2 cellular contexts compared by ENCODE assay signal in genomic region chr3:29451901-29452300, GRCh38.
TF ChIP-seq lines count a peak whose summit lies in the region.

No MANE protein-coding gene starts in this region.

TF ChIP-seq in WTC11, 78 proteins besides CTCF, POLR2A, EP300 and RAD21 (continued from another document):
- TF ChIP-seq, protein P1, sequence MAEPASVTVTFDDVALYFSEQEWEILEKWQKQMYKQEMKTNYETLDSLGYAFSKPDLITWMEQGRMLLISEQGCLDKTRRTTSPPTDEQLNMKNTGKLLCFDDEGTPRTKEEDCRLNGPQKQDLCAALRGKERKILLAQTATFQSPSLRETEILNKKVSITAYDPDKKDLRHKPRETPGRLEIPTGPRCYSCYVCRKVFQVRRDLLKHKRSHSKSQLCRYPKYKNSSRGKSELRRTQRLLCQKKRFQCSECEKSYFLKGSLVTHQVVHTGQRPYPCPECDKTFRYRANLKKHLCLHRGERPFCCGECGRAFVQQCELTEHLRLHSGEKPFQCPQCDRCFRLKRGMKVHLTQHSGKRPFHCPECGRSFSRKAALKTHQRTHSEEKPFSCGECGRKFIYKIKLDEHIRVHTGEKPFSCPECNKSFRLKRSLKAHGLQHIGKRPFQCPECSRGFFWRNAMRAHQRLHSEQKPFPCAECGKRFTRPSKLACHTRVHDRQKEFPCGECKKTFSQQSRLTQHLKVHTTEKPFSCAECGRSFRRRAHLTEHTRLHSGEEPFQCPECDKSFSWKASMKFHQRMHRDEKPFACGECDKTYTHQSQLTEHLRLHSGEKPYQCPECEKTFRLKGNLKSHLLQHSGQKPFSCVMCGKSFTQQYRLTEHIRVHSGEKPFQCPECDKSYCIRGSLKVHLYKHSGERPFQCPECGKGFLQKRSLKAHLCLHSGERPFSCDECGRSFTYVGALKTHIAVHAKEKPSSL (CRISPR knock-in tag; conservative IDR thresholded peaks at IDR 0.05): no peak
- TF ChIP-seq FOXP1 (CRISPR knock-in tag; IDR thresholded peaks at IDR 0.05; ENCODE audit: borderline replicate concordance): no peak
- no peak for TF ChIP-seq OVOL2 (CRISPR knock-in tag; IDR thresholded peaks at IDR 0.05; ENCODE audit: borderline replicate concordance)
- no peak for TF ChIP-seq KAT7 (CRISPR knock-in tag; IDR thresholded peaks at IDR 0.05; ENCODE audit: borderline replicate concordance)
- no peak for TF ChIP-seq TP53 (CRISPR knock-in tag; IDR thresholded peaks at IDR 0.05)
- TF ChIP-seq SMAD3 (CRISPR knock-in tag; IDR thresholded peaks at IDR 0.05; ENCODE audit: borderline replicate concordance): no peak
- TF ChIP-seq, protein P2, sequence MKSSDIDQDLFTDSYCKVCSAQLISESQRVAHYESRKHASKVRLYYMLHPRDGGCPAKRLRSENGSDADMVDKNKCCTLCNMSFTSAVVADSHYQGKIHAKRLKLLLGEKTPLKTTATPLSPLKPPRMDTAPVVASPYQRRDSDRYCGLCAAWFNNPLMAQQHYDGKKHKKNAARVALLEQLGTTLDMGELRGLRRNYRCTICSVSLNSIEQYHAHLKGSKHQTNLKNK (CRISPR knock-in tag; IDR thresholded peaks at IDR 0.05): no peak
- TF ChIP-seq PRRX2 (CRISPR knock-in tag; IDR thresholded peaks at IDR 0.05): no peak
- no peak for TF ChIP-seq MXD4 (CRISPR knock-in tag; IDR thresholded peaks at IDR 0.05; ENCODE audit: borderline replicate concordance)
- TF ChIP-seq ARID4B (CRISPR knock-in tag; IDR thresholded peaks at IDR 0.05; ENCODE audit: borderline replicate concordance): no peak
- TF ChIP-seq USF2 (CRISPR knock-in tag; IDR thresholded peaks at IDR 0.05): no peak
- no peak for TF ChIP-seq NR2C2 (CRISPR knock-in tag; IDR thresholded peaks at IDR 0.05)

TF ChIP-seq in K562, 482 proteins besides CTCF, POLR2A, EP300 and RAD21 (continued from another document):
- no peak for TF ChIP-seq RBM15 (IDR thresholded peaks at IDR 0.05; ENCODE audit: insufficient read depth, low read length)
